In genomic region chr12:124336184-124336437, GRCh38 we compare ENCODE assay signal across 9 cellular contexts. TPM values are rescaled to one million over a fixed set of nuclear protein-coding genes. Genes with fewer than 3 reads are reported as not detected.
"Had no signal": no experiment of that assay in that cellular context is flagged by ENCODE, and none has a peak within 500 bp of the region (broad histone marks: within the 10 kb centered on the region; RNA-seq: fewer than 3 reads in every experiment).

No MANE protein-coding gene starts in this region.

- H3K9me3 Mint-ChIP-seq: GM23338, H9 had no signal

- ATAC-seq: K562 had no signal

- H2AFZ ChIP-seq: GM23338 had no signal

- H3K27ac ChIP-seq: HL-60 had no signal

- DNase-seq: H9, HCEC 1CT, IMR-90 had no signal

- H3K4me1 Mint-ChIP-seq: GM23338, H9 had no signal

- H3K4me3 Mint-ChIP-seq: GM23338, H9 had no signal

- FAIRE-seq: H1, H54, K562 had no signal

- H3K4me3 ChIP-seq: GM23338, K562 had no signal

- H3K4me2 ChIP-seq: GM23338 had no signal

RNA-seq across cellular contexts. Expression of gene RFLNA, which starts 41.2 kb away (rescaled TPM):
- total RNA-seq: HT1080, IMR-90, K562 had no signal
- polyA plus RNA-seq: IMR-90, K562 had no signal
